8 cellular contexts compared by ENCODE assay signal in genomic region chr1:110211503-110212164, GRCh38. TPM values are rescaled to one million over a fixed set of nuclear protein-coding genes. Genes with fewer than 3 reads are reported as not detected.
DNase-seq lines count a peak whose midpoint lies in the region; ATAC-seq, FAIRE-seq and TF ChIP-seq lines count a peak whose summit lies in the region.

No MANE protein-coding gene starts in this region.

- H3K36me3 Mint-ChIP-seq in activated naive CD4-positive, alpha-beta T cell treated with anti-CD3 and anti-CD28 coated beads for 36 hours (ENCODE audit: low read depth): peaks cover 4% of the 10 kb centered on the region
- H3K36me3 Mint-ChIP-seq in activated naive CD4-positive, alpha-beta T cell treated with anti-CD3 and anti-CD28 coated beads, Interleukin-2, amount 50 U/mL, for 24 hours: no peaks in the 10 kb centered on the region

- H3K9me3 Mint-ChIP-seq in activated naive CD4-positive, alpha-beta T cell treated with anti-CD3 and anti-CD28 coated beads for 36 hours: no peaks in the 10 kb centered on the region
- H3K9me3 Mint-ChIP-seq in activated naive CD4-positive, alpha-beta T cell treated with anti-CD3 and anti-CD28 coated beads, Interleukin-2, amount 50 U/mL, for 24 hours: no peaks in the 10 kb centered on the region

- H3K27me3 Mint-ChIP-seq in activated naive CD4-positive, alpha-beta T cell treated with anti-CD3 and anti-CD28 coated beads for 36 hours (ENCODE audit: low read depth): no peaks in the 10 kb centered on the region
- no peaks in the 10 kb centered on the region for H3K27me3 Mint-ChIP-seq in activated naive CD4-positive, alpha-beta T cell treated with anti-CD3 and anti-CD28 coated beads, Interleukin-2, amount 50 U/mL, for 24 hours

- TF ChIP-seq CTCF in HepG2 (CRISPR knock-in tag; IDR thresholded peaks at IDR 0.05): no peak
- TF ChIP-seq CTCF in stomach (IDR thresholded peaks at IDR 0.05): no peak

- WGBS in HepG2 (ENCODE audit: low lambda C conversion rate): 86% methylated on average over 66 of the region's 80 CpGs
- 5 to 29% (median 14%) methylated on average over 34 to 80 of the region's 80 CpGs for WGBS in stomach, 5 donors

- H3K9me3 ChIP-seq in HepG2 (ENCODE audit: low read length) (no peaks in the 10 kb centered on the region), stomach (no peaks in the 10 kb centered on the region)

- in situ Hi-C loops in HepG2 (cut with HindIII; ENCODE audit: extremely low pct_ligation_motif_present, low pct_unique_long_range_greater_than_20kb): no loop called here

- H4K20me1 ChIP-seq in HepG2 (ENCODE audit: insufficient read depth, low read length): no peaks in the 10 kb centered on the region

- CTCF ChIA-PET in activated naive CD4-positive, alpha-beta T cell treated with anti-CD3 and anti-CD28 coated beads for 36 hours (lab: Charles Lee): interaction anchor here (1.0 to 15.3 kb wide), 4 partner anchors 14 to 284 kb away, joined by 3 to 644 read pairs (median 3); partner anchors contain the start of gene RBM15
- CTCF ChIA-PET in HepG2 (lab: Yijun Ruan, JAX; ENCODE audit: low intra/inter-chr PET ratio, low total read pairs): no interaction called here

- peak overlapping the region; percentile 47 to 74 (median 57); a peak in 4 of 6 replicates for H3K4me3 ChIP-seq in HepG2 (replicated peaks in 1 of 3; ENCODE audit: insufficient read depth in 1 of 3, low read depth in 2 of 3, low read length in 3 of 3)
- peak overlapping the region; percentile 83 to 89 (median 84) for H3K4me3 ChIP-seq in stomach

- intact Hi-C loops in activated naive CD4-positive, alpha-beta T cell treated with anti-CD3 and anti-CD28 coated beads for 36 hours (cut with micrococcal nuclease): loop anchor here (2.0 kb wide), 1 partner anchor 195 kb away; the partner anchor contains the start of gene LAMTOR5
- intact Hi-C loops in HepG2 (cut with micrococcal nuclease; ENCODE audit: unreplicated experiment): no loop called here
- intact Hi-C loops in stomach (cut with DNase I; ENCODE audit: low total_unique reads): no loop called here

- no peak overlapping the region for H2AFZ ChIP-seq in HepG2 (ENCODE audit: low read length)

- H3K9ac ChIP-seq in HepG2 (ENCODE audit: insufficient read depth, low read depth, low read length): no peak overlapping the region

- no peak overlapping the region for H3K27ac Mint-ChIP-seq in activated naive CD4-positive, alpha-beta T cell treated with anti-CD3 and anti-CD28 coated beads for 36 hours
- H3K27ac Mint-ChIP-seq in activated naive CD4-positive, alpha-beta T cell treated with anti-CD3 and anti-CD28 coated beads, Interleukin-2, amount 50 U/mL, for 24 hours: peak overlapping the region; percentile 55

- FAIRE-seq in HepG2 (lab: Jason Lieb, UNC) (no peak), H54 (lab: Jason Lieb, UNC) (no peak)

- no TSS peak for BruUV-seq in HepG2 (replicated peaks; lab: Mats Ljungman, UMichigan)

- no peaks in the 10 kb centered on the region for H3K79me2 ChIP-seq in HepG2 (ENCODE audit: insufficient read depth, low read length)

- H3K27ac ChIP-seq in HepG2 (ENCODE audit: extremely low read length, insufficient read depth, low read length) (no peak overlapping the region), stomach (peak overlapping the region in 3 of 5 donors; percentile 90 to 91 (median 91))

- TF ChIP-seq POLR2A in HepG2 (IDR thresholded peaks at IDR 0.05; ENCODE audit: insufficient read depth in 1 of 2, low read depth in 2 of 2, low read length in 2 of 2) (no peak), stomach (IDR thresholded peaks at IDR 0.05) (no peak), H54 (IDR thresholded peaks at IDR 0.05; ENCODE audit: low read depth, low read length) (no peak)

- H3K36me3 ChIP-seq in HepG2 (replicated peaks in 1 of 2; ENCODE audit: control insufficient read depth in 1 of 2, insufficient read depth in 2 of 2, low read length in 2 of 2) (no peaks in the 10 kb centered on the region), stomach (peaks cover 0 to 4% (median 0%) of the 10 kb centered on the region in 4 donors)

- peak overlapping the region; percentile 84; the same call in 1 of the 2 replicates for H3K4me2 ChIP-seq in HepG2 (ENCODE audit: low read depth, low read length)

- POLR2A ChIA-PET in HepG2 (lab: Yijun Ruan, JAX): no interaction called here

- no peak for DNase-seq in activated naive CD4-positive, alpha-beta T cell treated with anti-CD3 and anti-CD28 coated beads for 36 hours
- no peak for DNase-seq in activated naive CD4-positive, alpha-beta T cell treated with Interleukin-2 at 50 U/mL for 16 hours
- no peak for DNase-seq in HepG2 (ENCODE audit: low spot score)
- no peak for DNase-seq in stomach
- DNase-seq in DMS153 (lab: John Stamatoyannopoulos, UW): no peak
- DNase-seq in H54 (ENCODE audit: insufficient read length, low spot score): no peak

- peak overlapping the region; percentile 86 for H3K4me3 Mint-ChIP-seq in activated naive CD4-positive, alpha-beta T cell treated with anti-CD3 and anti-CD28 coated beads for 36 hours
- peak overlapping the region; percentile 85 for H3K4me3 Mint-ChIP-seq in activated naive CD4-positive, alpha-beta T cell treated with anti-CD3 and anti-CD28 coated beads, Interleukin-2, amount 50 U/mL, for 24 hours

- no peak for TF ChIP-seq EP300 in HepG2 (IDR thresholded peaks at IDR 0.05; ENCODE audit: low read depth in 2 of 2, low read length in 2 of 2)
- no peak for TF ChIP-seq EP300 in HepG2 (CRISPR knock-in tag; IDR thresholded peaks at IDR 0.05; ENCODE audit: borderline replicate concordance)
- no peak for TF ChIP-seq EP300 in stomach (IDR thresholded peaks at IDR 0.05)

- H3K27me3 ChIP-seq in HepG2 (ENCODE audit: control insufficient read depth in 1 of 2, insufficient read depth in 2 of 2, low read length in 2 of 2) (peaks cover 6 to 57% of the 10 kb centered on the region in 2 experiments; a peak in 3 of 5 replicates), stomach (peaks cover 0 to 12% (median 10%) of the 10 kb centered on the region in 3 donors)

- H3K4me1 Mint-ChIP-seq in activated naive CD4-positive, alpha-beta T cell treated with anti-CD3 and anti-CD28 coated beads for 36 hours (ENCODE audit: low read depth): peaks cover 55% of the 10 kb centered on the region
- peaks cover 52% of the 10 kb centered on the region for H3K4me1 Mint-ChIP-seq in activated naive CD4-positive, alpha-beta T cell treated with anti-CD3 and anti-CD28 coated beads, Interleukin-2, amount 50 U/mL, for 24 hours

- no peak for TF ChIP-seq RAD21 in HepG2 (CRISPR knock-in tag; IDR thresholded peaks at IDR 0.05)

- H3K4me1 ChIP-seq in HepG2 (ENCODE audit: insufficient read depth, low read length) (peaks cover 10% of the 10 kb centered on the region), stomach (peaks cover 44 to 66% (median 61%) of the 10 kb centered on the region in 4 donors)

- ATAC-seq in HepG2: no peak
- no peak for ATAC-seq in HG02642 (IDR thresholded peaks at IDR 0.05; ENCODE audit: poor library complexity, unreplicated experiment)

TF ChIP-seq in HepG2, 621 proteins besides CTCF, POLR2A, EP300 and RAD21 (continues in another document):
- TF ChIP-seq ZNF724P (CRISPR knock-in tag; IDR thresholded peaks at IDR 0.05; ENCODE audit: borderline replicate concordance) (no peak), CREB1 (IDR thresholded peaks at IDR 0.05) (no peak), CREB1 (CRISPR knock-in tag; IDR thresholded peaks at IDR 0.05) (no peak), ZBTB44 (CRISPR knock-in tag; IDR thresholded peaks at IDR 0.05) (no peak), PHF8 (CRISPR knock-in tag; IDR thresholded peaks at IDR 0.05) (no peak)

RNA-seq across cellular contexts. Expression of gene KCNC4, which starts 1.5 kb away (rescaled TPM):
- total RNA-seq in activated naive CD4-positive, alpha-beta T cell treated with anti-CD3 and anti-CD28 coated beads for 36 hours: 1 to 10 TPM; 9.7 TPM
- 0.20 and 0.24 TPM in 2 replicates for total RNA-seq in HepG2 (2016; rRNA removed; fragmentation: Illumina TruSeq; extraction: Trizol)
- total RNA-seq in HepG2 (2016; cell fraction: cytosol; rRNA removed; fragmentation: Illumina TruSeq; extraction: Trizol; ENCODE audit: low read depth): not detected in 2 replicates
- total RNA-seq in HepG2 (2016; cell fraction: insoluble cytoplasmic fraction; rRNA removed; fragmentation: Illumina TruSeq; extraction: Trizol): 0.16 and 0.17 TPM in 2 replicates
- total RNA-seq in HepG2 (2016; cell fraction: membrane; rRNA removed; fragmentation: Illumina TruSeq; extraction: Trizol): 0.12 and 0.14 TPM in 2 replicates
- total RNA-seq in HepG2 (2016; cell fraction: nucleus; rRNA removed; fragmentation: Illumina TruSeq; extraction: Trizol): 0.12 and 0.16 TPM in 2 replicates
- polyA plus RNA-seq in HepG2 (2011; rRNA removed): 0.66 and 1.0 TPM in 2 replicates
- polyA plus RNA-seq in HepG2 (2011; cell fraction: cytosol; rRNA removed): 0.55 and 0.56 TPM in 2 replicates
- 3.7 and 4.6 TPM in 2 replicates for polyA plus RNA-seq in HepG2 (2011; cell fraction: nucleus; rRNA removed)
- polyA plus RNA-seq in HepG2 (2012): 1.3 TPM in 2 replicates
- polyA plus RNA-seq in HepG2 (2016; cell fraction: cytosol; fragmentation: Illumina TruSeq; extraction: Trizol; ENCODE audit: low read depth): 0.08 TPM in 2 replicates
- polyA plus RNA-seq in HepG2 (2016; cell fraction: insoluble cytoplasmic fraction; fragmentation: Illumina TruSeq; extraction: Trizol; ENCODE audit: low read depth): 0.13 and 0.24 TPM in 2 replicates
- 0.26 and 0.33 TPM in 2 replicates for polyA plus RNA-seq in HepG2 (2016; cell fraction: membrane; fragmentation: Illumina TruSeq; extraction: Trizol; ENCODE audit: low read depth)
- 0.29 and 0.31 TPM in 2 replicates for polyA plus RNA-seq in HepG2 (2016; cell fraction: nucleus; fragmentation: Illumina TruSeq; extraction: Trizol; ENCODE audit: insufficient read depth, low read depth)
- polyA minus RNA-seq in HepG2 (2011; rRNA and poly(A)+ RNA removed; ENCODE audit: low replicate concordance): 2.0 and 16.9 TPM in 2 replicates
- 0.26 and 0.59 TPM in 2 replicates for polyA minus RNA-seq in HepG2 (2011; cell fraction: cytosol; rRNA and poly(A)+ RNA removed)
- polyA minus RNA-seq in HepG2 (2011; cell fraction: nucleus; rRNA and poly(A)+ RNA removed): 1.4 and 2.2 TPM in 2 replicates
- 10 to 100 TPM in 1 of 5 donors, 1 to 10 TPM in 4; 1.2 to 16.5 (median 6.5) TPM for total RNA-seq in stomach
- 1 to 10 TPM; 1.1 to 2.8 (median 2.5) TPM for polyA plus RNA-seq in stomach
